22 cellular contexts compared by ENCODE assay signal in the genomic region with DNA sequence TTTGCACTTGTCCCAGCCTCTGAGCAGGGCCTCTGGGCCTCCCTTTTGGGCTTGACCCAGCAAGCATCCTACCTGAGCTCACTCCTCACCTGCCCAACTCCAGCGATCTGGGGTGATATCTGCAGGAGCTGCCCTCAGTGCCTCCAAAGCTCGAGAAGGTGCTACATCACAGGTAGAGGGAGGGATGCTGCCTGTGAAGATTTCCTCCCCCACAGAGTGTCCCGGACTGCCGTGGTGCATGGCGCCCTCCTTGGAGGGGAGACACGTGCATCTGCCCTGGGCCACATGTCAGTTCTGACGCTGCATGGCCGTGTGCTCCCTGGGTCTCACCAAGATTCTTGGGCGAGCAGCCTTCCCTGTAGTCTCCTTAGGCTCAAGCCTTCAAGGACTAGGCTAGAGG.
"Had no signal": no experiment of that assay in that cellular context is flagged by ENCODE, and none has a peak within 500 bp of the region (broad histone marks: within the 10 kb centered on the region; RNA-seq: fewer than 3 reads in every experiment).

No MANE protein-coding gene starts in this region.

- H3K27me3 ChIP-seq: body of pancreas, cardiac muscle cell, pancreas, vagina had no signal

- H3K9me3 ChIP-seq: body of pancreas, pancreas, psoas muscle, vagina had no signal

- H3K27ac ChIP-seq: body of pancreas, cardiac muscle cell, epithelial cell of prostate, pancreas, psoas muscle, vagina had no signal

- ATAC-seq: body of pancreas; left ventricle myocardium superior; naive thymus-derived CD4-positive, alpha-beta T cell; pancreas; psoas muscle; SK-N-SH treated with all-trans-retinoic acid at 6 μM for 48 hours; WTC11 had no signal

- FAIRE-seq: islet of Langerhans, pancreas had no signal

- H3K36me3 ChIP-seq: cardiac muscle cell, pancreas, vagina had no signal

- DNase-seq: activated CD4-positive, alpha-beta memory T cell treated with anti-CD3 and anti-CD28 coated beads, Interleukin-2, amount 10 ng/mL, durations not matched to agents 7 days and 5 days; activated CD4-positive, alpha-beta T cell treated with anti-CD3 and anti-CD28 coated beads for 1 hour; activated CD4-positive, alpha-beta T cell treated with anti-CD3 and anti-CD28 coated beads, Interleukin-2, amount 10 ng/mL, durations not matched to agents 7 days and 5 days; activated CD8-positive, alpha-beta memory T cell treated with anti-CD3 and anti-CD28 coated beads, Interleukin-2, amount 50 U/mL, for 48 hours; activated naive CD8-positive, alpha-beta T cell treated with anti-CD3 and anti-CD28 coated beads, Interleukin-2, amount 50 U/mL, for 24 hours; activated T-cell treated with anti-CD3 and anti-CD28 coated beads, Interleukin-2, amount 50 U/mL, for 24 hours; body of pancreas; left ventricle myocardium superior; naive thymus-derived CD4-positive, alpha-beta T cell; pancreas; psoas muscle; stimulated activated CD4-positive, alpha-beta T cell treated with anti-CD3 and anti-CD28 coated beads, Interleukin-15, amount 100 ng/mL, for 24 hours; stimulated activated CD4-positive, alpha-beta T cell treated with anti-CD3 and anti-CD28 coated beads, Interleukin-2, amount 100 ng/mL, for 24 hours; stimulated activated naive CD4-positive, alpha-beta T cell treated with Interleukin-2 at 50 U/mL for 16 hours; T-helper 2 cell had no signal

- H3K4me3 ChIP-seq: body of pancreas, cardiac muscle cell, pancreas, psoas muscle, smooth muscle cell, vagina had no signal

- H3K4me1 ChIP-seq: pancreas had no signal

- H3K4me2 ChIP-seq: smooth muscle cell had no signal
